In genomic region chr7:84372155-84372621, GRCh38 we compare ENCODE assay signal across 9 cellular contexts.
DNase-seq lines count a peak whose midpoint lies in the region; ATAC-seq and TF ChIP-seq lines count a peak whose summit lies in the region.
"Had no signal": no experiment of that assay in that cellular context is flagged by ENCODE, and none has a peak within 500 bp of the region (broad histone marks: within the 10 kb centered on the region; RNA-seq: fewer than 3 reads in every experiment).

No MANE protein-coding gene starts in this region.

- H3K27me3 ChIP-seq in MM.1S (replicated peaks; ENCODE audit: insufficient read depth, low read length) = no peaks in the 10 kb centered on the region

- H3K9me2 ChIP-seq in MM.1S (replicated peaks; ENCODE audit: insufficient read depth, low read length) = no peaks in the 10 kb centered on the region

- no peak overlapping the region for H3K9ac ChIP-seq in MM.1S (ENCODE audit: low read length)

- H3K4me3 ChIP-seq in MM.1S (ENCODE audit: low read length) = no peak overlapping the region

- no peak overlapping the region for H3K4me2 ChIP-seq in MM.1S (ENCODE audit: low read depth, low read length)

- no peak for TF ChIP-seq CTCF in MM.1S (IDR thresholded peaks at IDR 0.05; ENCODE audit: low read length)

- ATAC-seq in HG02610 (IDR thresholded peaks at IDR 0.05; ENCODE audit: unreplicated experiment) = no peak
- ATAC-seq: activated CD4-positive, CD25-positive, alpha-beta regulatory T cell treated with anti-CD3 and anti-CD28 coated beads, Interleukin-2, amount 50 U/mL, for 24 hours had no signal

- H3K27ac ChIP-seq in MM.1S (ENCODE audit: low read length) = no peak overlapping the region

- peak; percentile 82 for DNase-seq in GM04504 (ENCODE audit: low read depth)
- DNase-seq in NCI-H69 (lab: John Stamatoyannopoulos, UW) = peak; percentile 29
- peak; percentile 85 for DNase-seq in dedifferentiated amniotic fluid mesenchymal stem cell (ENCODE audit: extremely low spot score)
- DNase-seq in pulmonary artery endothelial cell (ENCODE audit: low read depth, low spot score) = peak; percentile 0
- DNase-seq in NCI-H2081 (lab: John Stamatoyannopoulos, UW) = no peak
- DNase-seq in MM.1S = no peak
- DNase-seq: NCI-H1105 had no signal

- no peaks in the 10 kb centered on the region for H4K20me1 ChIP-seq in MM.1S (ENCODE audit: insufficient read depth, low read length)

- no peaks in the 10 kb centered on the region for H3K9me3 ChIP-seq in MM.1S (replicated peaks; ENCODE audit: insufficient read depth, low read length)

- H3K4me1 ChIP-seq in MM.1S (ENCODE audit: low read length) = no peaks in the 10 kb centered on the region

- no peaks in the 10 kb centered on the region for H3K79me2 ChIP-seq in MM.1S (ENCODE audit: low read length)

- H2AFZ ChIP-seq in MM.1S (ENCODE audit: low read length) = no peak overlapping the region

- no peaks in the 10 kb centered on the region for H3F3A ChIP-seq in MM.1S (ENCODE audit: insufficient read depth, low read length)

- no peaks in the 10 kb centered on the region for H3K36me3 ChIP-seq in MM.1S (replicated peaks; ENCODE audit: insufficient read depth, low read length)

Comparison
In these comparisons a context has a peak if more than half of its experiments do, and no peak if none do; other contexts are left out.
1. DNase-seq: peak in GM04504 (single experiment), NCI-H69 (single experiment), dedifferentiated amniotic fluid mesenchymal stem cell (single experiment) and pulmonary artery endothelial cell (single experiment); none in NCI-H2081 (0 of 2) and MM.1S (single experiment).